Comparison of ENCODE assay signal across 8 cellular contexts in genomic region chr18:51194604-51195003, GRCh38. TPM values are rescaled to one million over a fixed set of nuclear protein-coding genes. Genes with fewer than 3 reads are reported as not detected.
A peak's percentile ranks its signal among the peaks of the same experiment; 100 is the strongest.
DNase-seq lines count a peak whose midpoint lies in the region; ATAC-seq, FAIRE-seq and TF ChIP-seq lines count a peak whose summit lies in the region.

No MANE protein-coding gene starts in this region.

- peaks cover 58% of the 10 kb centered on the region for H3K4me1 Mint-ChIP-seq in stimulated activated naive CD8-positive, alpha-beta T cell treated with anti-CD3 and anti-CD28 coated beads, Interleukin-15, amount 100 ng/mL, for 72 hours

- H3K4me3 Mint-ChIP-seq in stimulated activated naive CD8-positive, alpha-beta T cell treated with anti-CD3 and anti-CD28 coated beads, Interleukin-15, amount 100 ng/mL, for 72 hours, result peak overlapping the region; percentile 64 to 79

- ATAC-seq in SK-N-SH treated with all-trans-retinoic acid at 6 μM for 48 hours (no peak), left lobe of liver (no peak)
- no peak for ATAC-seq in stimulated activated naive CD8-positive, alpha-beta T cell treated with anti-CD3 and anti-CD28 coated beads, Interleukin-15, amount 100 ng/mL, for 72 hours

- peaks cover 16% of the 10 kb centered on the region for H3F3A ChIP-seq in SK-N-SH (replicated peaks; ENCODE audit: insufficient read depth)

- no peak for TF ChIP-seq POLR2A in H54 (IDR thresholded peaks at IDR 0.05; ENCODE audit: low read depth, low read length)

- H3K36me3 ChIP-seq in SK-N-SH (replicated peaks in 1 of 2; ENCODE audit: control insufficient read depth in 1 of 2, insufficient read depth in 2 of 2, low read length in 1 of 2) (peaks cover 16 to 17% of the 10 kb centered on the region in 2 experiments), WERI-Rb-1 (peaks cover 53% of the 10 kb centered on the region), hepatocyte (replicated peaks; ENCODE audit: insufficient read depth, low read depth) (no peaks in the 10 kb centered on the region)

- WGBS in SK-N-SH (ENCODE audit: low lambda C conversion rate), result 12% methylated on average over 3 of the region's 3 CpGs
- WGBS in hepatocyte (ENCODE audit: low lambda C conversion rate, missing lambda C conversion rate), result 11% methylated on average over 3 of the region's 3 CpGs

- TF ChIP-seq EP300 in SK-N-SH (IDR thresholded peaks at IDR 0.05; ENCODE audit: borderline replicate concordance in 1 of 2, low read depth in 1 of 2, low read length in 1 of 2), result no peak

- H3K27me3 ChIP-seq in SK-N-SH (ENCODE audit: insufficient read depth), result no peaks in the 10 kb centered on the region
- no peaks in the 10 kb centered on the region for H3K27me3 ChIP-seq in WERI-Rb-1 (ENCODE audit: insufficient read depth, low read depth, severe bottlenecking)
- H3K27me3 ChIP-seq in hepatocyte, result no peaks in the 10 kb centered on the region

- peaks cover 0 to 3% of the 10 kb centered on the region in 2 donors for H3K9me3 Mint-ChIP-seq in stimulated activated naive CD8-positive, alpha-beta T cell treated with anti-CD3 and anti-CD28 coated beads, Interleukin-15, amount 100 ng/mL, for 72 hours

- H3K27me3 Mint-ChIP-seq in stimulated activated naive CD8-positive, alpha-beta T cell treated with anti-CD3 and anti-CD28 coated beads, Interleukin-15, amount 100 ng/mL, for 72 hours, result no peaks in the 10 kb centered on the region

- H3K79me2 ChIP-seq in SK-N-SH (ENCODE audit: insufficient read depth) (peaks cover 72% of the 10 kb centered on the region), hepatocyte (peaks cover 72% of the 10 kb centered on the region)

- H3K9ac ChIP-seq in SK-N-SH, result peak overlapping the region; percentile 91

- H3K9me2 ChIP-seq in SK-N-SH, result no peaks in the 10 kb centered on the region
- no peaks in the 10 kb centered on the region for H3K9me2 ChIP-seq in hepatocyte (replicated peaks; ENCODE audit: insufficient read depth)

- DNase-seq in SK-N-SH (no peak), WERI-Rb-1 (no peak), hepatocyte (ENCODE audit: low spot score) (no peak), NCI-H446 treated with DMSO at 0.1 percent for 48 hours (lab: John Stamatoyannopoulos, UW) (no peak), left lobe of liver (ENCODE audit: low spot score) (no peak), H54 (ENCODE audit: insufficient read length, low spot score) (no peak)
- no peak for DNase-seq in stimulated activated naive CD8-positive, alpha-beta T cell treated with anti-CD3 and anti-CD28 coated beads, Interleukin-15, amount 100 ng/mL, for 72 hours

- POLR2A ChIA-PET in SK-N-SH (lab: Yijun Ruan, JAX), result no interaction called here

- H4K20me1 ChIP-seq in SK-N-SH (ENCODE audit: insufficient read depth) (peaks cover 58% of the 10 kb centered on the region), hepatocyte (ENCODE audit: insufficient read depth, poor library complexity, severe bottlenecking) (peaks cover 57% of the 10 kb centered on the region)

- TF ChIP-seq RAD21 in SK-N-SH (IDR thresholded peaks at IDR 0.05; ENCODE audit: low read length), result no peak

- H3K4me1 ChIP-seq in SK-N-SH (ENCODE audit: control insufficient read depth in 1 of 2, insufficient read depth in 2 of 2, low read depth in 1 of 2, low read length in 1 of 2) (peaks cover 16 to 34% of the 10 kb centered on the region in 2 experiments; a peak in 3 of 4 replicates), hepatocyte (ENCODE audit: insufficient read depth) (peaks cover 35% of the 10 kb centered on the region)

- H2AFZ ChIP-seq in SK-N-SH (ENCODE audit: low read depth), result no peak overlapping the region
- H2AFZ ChIP-seq in hepatocyte, result no peak overlapping the region

- H3K27ac Mint-ChIP-seq in stimulated activated naive CD8-positive, alpha-beta T cell treated with anti-CD3 and anti-CD28 coated beads, Interleukin-15, amount 100 ng/mL, for 72 hours, result peak overlapping the region; percentile 97

- H3K9me3 ChIP-seq in SK-N-SH, result no peaks in the 10 kb centered on the region
- H3K9me3 ChIP-seq in WERI-Rb-1 (ENCODE audit: severe bottlenecking), result no peaks in the 10 kb centered on the region
- no peaks in the 10 kb centered on the region for H3K9me3 ChIP-seq in hepatocyte (ENCODE audit: low read depth)

- CTCF ChIA-PET in SK-N-SH (lab: Yijun Ruan, JAX), result interaction anchor here (1.7 to 2.8 kb wide), 2 partner anchors 84 to 426 kb away, joined by 5 to 13 read pairs; no protein-coding TSS in a partner anchor

- H3K4me3 ChIP-seq in SK-N-SH (ENCODE audit: low read depth in 2 of 2, low read length in 1 of 2) (peak overlapping the region; percentile 76 to 98), WERI-Rb-1 (ENCODE audit: low read depth, low read length) (peak overlapping the region; percentile 100), hepatocyte (peak overlapping the region; percentile 71)

- no peak for FAIRE-seq in H54 (lab: Jason Lieb, UNC)

- TF ChIP-seq CTCF in SK-N-SH (IDR thresholded peaks at IDR 0.05) (no peak), WERI-Rb-1 (IDR thresholded peaks at IDR 0.05; ENCODE audit: low read depth, low read length) (no peak), hepatocyte (IDR thresholded peaks at IDR 0.05; ENCODE audit: poor library complexity) (no peak)

- H3K4me2 ChIP-seq in SK-N-SH, result peak overlapping the region; percentile 80
- peak overlapping the region; percentile 82 for H3K4me2 ChIP-seq in hepatocyte

- H3K27ac ChIP-seq in SK-N-SH (ENCODE audit: low read depth in 2 of 2, low read length in 1 of 2) (peak overlapping the region; percentile 69 to 94), WERI-Rb-1 (no peak overlapping the region), hepatocyte (peak overlapping the region; percentile 96)

TF ChIP-seq in SK-N-SH, 30 proteins besides CTCF, POLR2A, EP300 and RAD21:
- no peak for TF ChIP-seq USF1 (IDR thresholded peaks at IDR 0.05; ENCODE audit: borderline replicate concordance, low read depth)
- no peak for TF ChIP-seq MEF2A (IDR thresholded peaks at IDR 0.05; ENCODE audit: borderline replicate concordance, low read depth)
- TF ChIP-seq GABPA (IDR thresholded peaks at IDR 0.05; ENCODE audit: low read depth), result no peak
- no peak for TF ChIP-seq EZH2phosphoT487 (IDR thresholded peaks at IDR 0.05; ENCODE audit: borderline replicate concordance, low read depth)
- TF ChIP-seq SIN3A (IDR thresholded peaks at IDR 0.05; ENCODE audit: borderline replicate concordance, low read depth, low read length), result no peak
- TF ChIP-seq TCF12 (IDR thresholded peaks at IDR 0.05), result no peak
- no peak for TF ChIP-seq FOXJ3 (CRISPR knock-in tag; IDR thresholded peaks at IDR 0.05)
- TF ChIP-seq FOSL2 (IDR thresholded peaks at IDR 0.05; ENCODE audit: borderline replicate concordance, low read depth), result no peak
- TF ChIP-seq NFIC (IDR thresholded peaks at IDR 0.05; ENCODE audit: borderline replicate concordance), result no peak

TF ChIP-seq in SK-N-SH treated with all-trans-retinoic acid at 6 μM for 48 hours, 23 proteins besides CTCF, POLR2A, EP300 and RAD21 (continues in another document):
- TF ChIP-seq TSHZ2 (CRISPR knock-in tag; IDR thresholded peaks at IDR 0.05), result no peak
- TF ChIP-seq GLIS3 (CRISPR knock-in tag; IDR thresholded peaks at IDR 0.05), result no peak
- no peak for TF ChIP-seq ISL1 (CRISPR knock-in tag; IDR thresholded peaks at IDR 0.05)
- TF ChIP-seq ZNF565 (CRISPR knock-in tag; conservative IDR thresholded peaks at IDR 0.05; ENCODE audit: low read depth), result no peak
- no peak for TF ChIP-seq ZC3H10 (CRISPR knock-in tag; IDR thresholded peaks at IDR 0.05)
- TF ChIP-seq TCF4 (CRISPR knock-in tag; IDR thresholded peaks at IDR 0.05; ENCODE audit: borderline replicate concordance), result no peak
- TF ChIP-seq CSRNP3 (CRISPR knock-in tag; IDR thresholded peaks at IDR 0.05), result no peak
- TF ChIP-seq SNAI2 (CRISPR knock-in tag; IDR thresholded peaks at IDR 0.05), result no peak
- TF ChIP-seq ESRRG (CRISPR knock-in tag; IDR thresholded peaks at IDR 0.05), result no peak
- no peak for TF ChIP-seq TOX (CRISPR knock-in tag; IDR thresholded peaks at IDR 0.05; ENCODE audit: borderline replicate concordance)
- no peak for TF ChIP-seq OSR1 (CRISPR knock-in tag; IDR thresholded peaks at IDR 0.05)

RNA-seq across cellular contexts. Expression of gene MEX3C, which starts 2.9 kb away (rescaled TPM):
- polyA plus RNA-seq in SK-N-SH (2012; rRNA removed) (25.1 and 29.9 TPM in 2 replicates), hepatocyte (18.9 and 21.0 TPM in 2 replicates)
- 28.4 and 29.5 TPM in 2 replicates for polyA plus RNA-seq in SK-N-SH (2012; cell fraction: cytosol; rRNA removed)
- 9.1 and 20.1 TPM in 2 replicates for polyA plus RNA-seq in SK-N-SH (2012; cell fraction: nucleus; rRNA removed)
- total RNA-seq in hepatocyte (59.4 and 67.3 TPM in 2 replicates), left lobe of liver (6.6 TPM)
